Comparison of ENCODE assay signal across 20 cellular contexts in the genomic region with DNA sequence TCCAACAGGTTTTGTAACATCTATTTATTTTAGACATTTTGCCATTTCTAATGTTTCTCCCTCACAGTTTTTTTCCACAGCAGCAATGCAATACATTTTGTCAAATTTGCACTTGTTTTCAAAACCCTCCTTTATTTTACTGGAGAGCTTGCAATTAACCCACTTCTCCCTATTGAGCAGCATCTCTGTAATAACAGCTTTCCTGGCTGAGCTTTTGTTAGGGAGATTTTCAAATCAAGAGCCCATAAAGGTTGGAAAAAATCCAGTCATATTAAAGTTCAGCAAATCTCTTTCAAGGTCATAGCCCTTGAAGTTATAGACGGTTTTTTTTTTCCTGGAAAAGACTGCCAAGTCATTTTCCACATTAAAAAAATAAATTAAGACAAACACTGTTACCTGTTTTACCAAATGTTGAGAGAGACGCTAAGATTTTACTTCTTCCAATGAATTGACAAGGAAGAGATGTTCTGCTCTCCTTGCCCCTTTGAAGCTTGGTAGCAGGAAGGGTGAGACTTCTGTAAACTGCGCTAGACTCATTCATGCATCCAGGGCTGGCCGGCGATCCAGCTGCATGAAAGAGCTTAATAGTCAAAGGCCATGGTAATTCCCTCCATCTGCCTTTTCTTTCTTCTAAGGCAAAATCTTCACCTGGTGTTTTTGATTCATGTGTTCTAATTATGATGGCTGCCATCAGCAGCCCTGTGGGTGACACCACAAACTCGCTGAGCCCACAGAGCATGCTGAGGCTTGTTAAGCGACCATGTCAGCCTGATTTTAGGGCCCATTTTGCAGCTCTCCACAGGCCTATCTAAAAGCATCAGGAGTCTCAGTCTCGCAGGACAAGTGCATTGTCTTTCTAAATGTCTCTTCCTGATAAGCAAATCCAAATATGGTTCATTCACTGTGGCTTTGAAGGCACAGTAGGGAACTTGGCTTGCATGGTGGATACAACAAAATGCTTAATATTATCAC.
DNase-seq lines count a peak whose midpoint lies in the region; ATAC-seq, FAIRE-seq and TF ChIP-seq lines count a peak whose summit lies in the region.
"Had no signal": no experiment of that assay in that cellular context is flagged by ENCODE, and none has a peak within 500 bp of the region (broad histone marks: within the 10 kb centered on the region; RNA-seq: fewer than 3 reads in every experiment).

No MANE protein-coding gene starts in this region.

- H3F3A ChIP-seq in GM23338 (replicated peaks; ENCODE audit: low read depth) = no peaks in the 10 kb centered on the region

- H3K4me2 ChIP-seq in GM23338 (peak overlapping the region; percentile 16), keratinocyte (ENCODE audit: control insufficient read depth, extremely low read depth, insufficient read depth, low read depth, low read length) (no peak overlapping the region)

- TF ChIP-seq CTCF in GM23338 (conservative IDR thresholded peaks at IDR 0.05; ENCODE audit: low read depth in 2 of 2) (no peak), keratinocyte (optimal IDR thresholded peaks at IDR 0.05 in 1 of 3, IDR thresholded peaks at IDR 0.05 in 1 of 3, conservative IDR thresholded peaks at IDR 0.05 in 1 of 3; ENCODE audit: extremely low read depth in 1 of 3, insufficient read depth in 2 of 3, low read length in 3 of 3) (no peak)

- no peak overlapping the region for H3K9ac ChIP-seq in keratinocyte (ENCODE audit: control insufficient read depth, extremely low read depth, insufficient read depth, low read length)

- peak; percentile 32 for FAIRE-seq in keratinocyte (lab: Jason Lieb, UNC)

- no peaks in the 10 kb centered on the region for H3K9me2 ChIP-seq in GM23338 (ENCODE audit: insufficient read depth)

- ATAC-seq in GM23338 = peak; percentile 65
- ATAC-seq in GM21529 (IDR thresholded peaks at IDR 0.05; ENCODE audit: unreplicated experiment) = no peak
- no peak for ATAC-seq in activated CD8-positive, alpha-beta T cell treated with anti-CD3 and anti-CD28 coated beads, Interleukin-2, amount 10 ng/mL, durations not matched to agents 7 days and 5 days
- ATAC-seq: gastroesophageal sphincter, left lobe of liver, right cardiac atrium, T-helper 17 cell had no signal

- H3K9me3 ChIP-seq in keratinocyte (ENCODE audit: control insufficient read depth, low read depth, low read length) = peaks cover 3% of the 10 kb centered on the region
- H3K9me3 ChIP-seq: suprapubic skin had no signal

- H3K79me2 ChIP-seq in GM23338 (replicated peaks; ENCODE audit: insufficient read depth) (no peaks in the 10 kb centered on the region), keratinocyte (ENCODE audit: control insufficient read depth, insufficient read depth, low read length) (no peaks in the 10 kb centered on the region)

- H3K4me1 ChIP-seq in GM23338 (ENCODE audit: insufficient read depth) (peaks cover 23% of the 10 kb centered on the region), keratinocyte (ENCODE audit: control insufficient read depth, extremely low read depth, insufficient read depth, low read length) (peaks cover 11% of the 10 kb centered on the region)
- H3K4me1 ChIP-seq: gastroesophageal sphincter, suprapubic skin had no signal

- no peaks in the 10 kb centered on the region; the same call in 2 of the 3 replicates for H3K9me3 Mint-ChIP-seq in GM23338
- peaks cover 10% of the 10 kb centered on the region for H3K9me3 Mint-ChIP-seq in activated CD8-positive, alpha-beta T cell treated with anti-CD3 and anti-CD28 coated beads, Interleukin-2, amount 10 ng/mL, durations not matched to agents 7 days and 5 days (ENCODE audit: insufficient read depth)

- peaks cover 24% of the 10 kb centered on the region for H3K4me1 Mint-ChIP-seq in GM23338
- H3K4me1 Mint-ChIP-seq in activated CD8-positive, alpha-beta T cell treated with anti-CD3 and anti-CD28 coated beads, Interleukin-2, amount 10 ng/mL, durations not matched to agents 7 days and 5 days (ENCODE audit: low read depth) = no peaks in the 10 kb centered on the region
- H3K4me1 Mint-ChIP-seq: central memory CD8-positive, alpha-beta T cell; T-helper 17 cell had no signal

- dilution Hi-C loops in keratinocyte (cut with MboI; ENCODE audit: extremely low pct_ligation_motif_present, low sequenced_read_pairs) = no loop called here

- H3K4me3 ChIP-seq in GM23338 (no peak overlapping the region), keratinocyte (ENCODE audit: control insufficient read depth in 2 of 3, extremely low read depth in 1 of 3, insufficient read depth in 2 of 3, low read depth in 1 of 3, low read length in 3 of 3) (no peak overlapping the region)
- H3K4me3 ChIP-seq: gastroesophageal sphincter, suprapubic skin had no signal

- H2AFZ ChIP-seq in GM23338 (peak overlapping the region; percentile 64), keratinocyte (ENCODE audit: control insufficient read depth, low read length) (no peak overlapping the region)

- DNase-seq in GM23338 (ENCODE audit: low spot score) = peak; percentile 11
- DNase-seq in NCI-H1417 treated with DMSO at 0.1 percent for 48 hours (lab: John Stamatoyannopoulos, UW) = peak; percentile 96
- DNase-seq in NCI-H2227 treated with DMSO at 0.1 percent for 48 hours (lab: John Stamatoyannopoulos, UW) = peak; percentile 64
- no peak for DNase-seq in keratinocyte (ENCODE audit: low read depth, low spot score)
- DNase-seq in T-helper 1 cell = no peak
- no peak for DNase-seq in activated CD8-positive, alpha-beta T cell treated with anti-CD3 and anti-CD28 coated beads, Interleukin-2, amount 10 ng/mL, durations not matched to agents 7 days and 5 days
- no peak for DNase-seq in NK-92 (lab: John Stamatoyannopoulos, UW; ENCODE audit: unreplicated experiment)
- DNase-seq: activated CD4-positive, alpha-beta memory T cell treated with anti-CD3 and anti-CD28 coated beads for 36 hours; activated naive CD4-positive, alpha-beta T cell treated with anti-CD3 and anti-CD28 coated beads for 36 hours; activated T-cell treated with anti-CD3 and anti-CD28 coated beads, Interleukin-2, amount 50 U/mL, for 24 hours; NCI-H446; nucleus accumbens; right cardiac atrium; stimulated activated CD4-positive, alpha-beta T cell treated with anti-CD3 and anti-CD28 coated beads, Interleukin-15, amount 100 ng/mL, for 24 hours; T-helper 17 cell had no signal

- H3K27ac ChIP-seq in GM23338 (ENCODE audit: low read depth) = no peak overlapping the region
- no peak overlapping the region for H3K27ac ChIP-seq in keratinocyte (ENCODE audit: control insufficient read depth, insufficient read depth, low read length)
- H3K27ac ChIP-seq: gastroesophageal sphincter, suprapubic skin had no signal

- H3K9me1 ChIP-seq in keratinocyte (ENCODE audit: control insufficient read depth, extremely low read depth, insufficient read depth, low read length) = no peaks in the 10 kb centered on the region

- CTCF ChIA-PET in activated CD8-positive, alpha-beta T cell treated with anti-CD3 and anti-CD28 coated beads, Interleukin-2, amount 10 ng/mL, durations not matched to agents 7 days and 5 days (lab: Charles Lee) = interaction anchor here (0.7 kb wide), 1 partner anchor 28 kb away, joined by 4 read pairs; no protein-coding TSS in a partner anchor

- peaks cover 3% of the 10 kb centered on the region; the same call in 1 of the 3 replicates for H3K36me3 Mint-ChIP-seq in GM23338 (ENCODE audit: low read depth)
- no peaks in the 10 kb centered on the region for H3K36me3 Mint-ChIP-seq in activated CD8-positive, alpha-beta T cell treated with anti-CD3 and anti-CD28 coated beads, Interleukin-2, amount 10 ng/mL, durations not matched to agents 7 days and 5 days (ENCODE audit: low read depth)
- H3K36me3 Mint-ChIP-seq: activated CD4-positive, alpha-beta memory T cell treated with anti-CD3 and anti-CD28 coated beads for 36 hours had no signal

- POLR2A ChIA-PET in activated CD8-positive, alpha-beta T cell treated with anti-CD3 and anti-CD28 coated beads, Interleukin-2, amount 10 ng/mL, durations not matched to agents 7 days and 5 days (lab: Charles Lee) = no interaction called here

- no peak overlapping the region for H3K4me3 Mint-ChIP-seq in GM23338
- no peak overlapping the region for H3K4me3 Mint-ChIP-seq in activated CD8-positive, alpha-beta T cell treated with anti-CD3 and anti-CD28 coated beads, Interleukin-2, amount 10 ng/mL, durations not matched to agents 7 days and 5 days
- H3K4me3 Mint-ChIP-seq: activated CD4-positive, alpha-beta memory T cell treated with anti-CD3 and anti-CD28 coated beads for 36 hours; activated naive CD4-positive, alpha-beta T cell treated with anti-CD3 and anti-CD28 coated beads for 36 hours; activated T-cell treated with anti-CD3 and anti-CD28 coated beads, Interleukin-2, amount 50 U/mL, for 24 hours; central memory CD8-positive, alpha-beta T cell; T-helper 17 cell had no signal

- H4K20me1 ChIP-seq in GM23338 (replicated peaks; ENCODE audit: insufficient read depth) (no peaks in the 10 kb centered on the region), keratinocyte (ENCODE audit: control insufficient read depth, extremely low read depth, insufficient read depth, low read length) (no peaks in the 10 kb centered on the region)

- peak overlapping the region; percentile 88 for H3K27ac Mint-ChIP-seq in GM23338
- H3K27ac Mint-ChIP-seq in activated CD8-positive, alpha-beta T cell treated with anti-CD3 and anti-CD28 coated beads, Interleukin-2, amount 10 ng/mL, durations not matched to agents 7 days and 5 days = no peak overlapping the region
- H3K27ac Mint-ChIP-seq: activated CD4-positive, alpha-beta memory T cell treated with anti-CD3 and anti-CD28 coated beads for 36 hours; activated naive CD4-positive, alpha-beta T cell treated with anti-CD3 and anti-CD28 coated beads for 36 hours; activated T-cell treated with anti-CD3 and anti-CD28 coated beads, Interleukin-2, amount 50 U/mL, for 24 hours; T-helper 17 cell had no signal

- no peaks in the 10 kb centered on the region for H3K27me3 ChIP-seq in GM23338 (ENCODE audit: insufficient read depth)
- H3K27me3 ChIP-seq in keratinocyte (ENCODE audit: control insufficient read depth, extremely low read depth, insufficient read depth, low read length) = no peaks in the 10 kb centered on the region
- H3K27me3 ChIP-seq: gastroesophageal sphincter, suprapubic skin had no signal

- no peaks in the 10 kb centered on the region for H3K27me3 Mint-ChIP-seq in GM23338 (ENCODE audit: insufficient read depth, low read depth, poor library complexity)
- no peaks in the 10 kb centered on the region for H3K27me3 Mint-ChIP-seq in activated CD8-positive, alpha-beta T cell treated with anti-CD3 and anti-CD28 coated beads, Interleukin-2, amount 10 ng/mL, durations not matched to agents 7 days and 5 days (ENCODE audit: low read depth)
- H3K27me3 Mint-ChIP-seq: activated CD4-positive, alpha-beta memory T cell treated with anti-CD3 and anti-CD28 coated beads for 36 hours; activated T-cell treated with anti-CD3 and anti-CD28 coated beads, Interleukin-2, amount 50 U/mL, for 24 hours; central memory CD8-positive, alpha-beta T cell; T-helper 17 cell had no signal

- H3K36me3 ChIP-seq in GM23338 (ENCODE audit: insufficient read depth) (no peaks in the 10 kb centered on the region), keratinocyte (ENCODE audit: control insufficient read depth in 2 of 2, extremely low read depth in 1 of 2, insufficient read depth in 2 of 2, low read length in 2 of 2) (no peaks in the 10 kb centered on the region)
- H3K36me3 ChIP-seq: gastroesophageal sphincter, suprapubic skin had no signal

TF ChIP-seq in GM23338, 12 proteins besides CTCF, POLR2A, EP300 and RAD21 (continues in another document):
- TF ChIP-seq EZH2 (IDR thresholded peaks at IDR 0.05; ENCODE audit: low read depth, unreplicated experiment) = no peak
- no peak for TF ChIP-seq STAT1 (IDR thresholded peaks at IDR 0.05; ENCODE audit: unreplicated experiment)

Comparison
In these comparisons a context has a peak if more than half of its experiments do, and no peak if none do; other contexts are left out.
1. DNase-seq: peak in GM23338 (single experiment), NCI-H1417 treated with DMSO at 0.1 percent for 48 hours (single experiment) and NCI-H2227 treated with DMSO at 0.1 percent for 48 hours (single experiment); none in keratinocyte (single experiment), T-helper 1 cell (0 of 5), activated CD8-positive, alpha-beta T cell treated with anti-CD3 and anti-CD28 coated beads, Interleukin-2, amount 10 ng/mL, durations not matched to agents 7 days and 5 days (single experiment) and NK-92 (single experiment).